In genomic region chr10:17668435-17669184, GRCh38 we compare ENCODE assay signal across 1 cellular context.
TF ChIP-seq lines count a peak whose summit lies in the region.

No MANE protein-coding gene starts in this region.

TF ChIP-seq in HepG2, 621 proteins besides CTCF, POLR2A, EP300 and RAD21 (continued from another document):
- TF ChIP-seq, protein P1, sequence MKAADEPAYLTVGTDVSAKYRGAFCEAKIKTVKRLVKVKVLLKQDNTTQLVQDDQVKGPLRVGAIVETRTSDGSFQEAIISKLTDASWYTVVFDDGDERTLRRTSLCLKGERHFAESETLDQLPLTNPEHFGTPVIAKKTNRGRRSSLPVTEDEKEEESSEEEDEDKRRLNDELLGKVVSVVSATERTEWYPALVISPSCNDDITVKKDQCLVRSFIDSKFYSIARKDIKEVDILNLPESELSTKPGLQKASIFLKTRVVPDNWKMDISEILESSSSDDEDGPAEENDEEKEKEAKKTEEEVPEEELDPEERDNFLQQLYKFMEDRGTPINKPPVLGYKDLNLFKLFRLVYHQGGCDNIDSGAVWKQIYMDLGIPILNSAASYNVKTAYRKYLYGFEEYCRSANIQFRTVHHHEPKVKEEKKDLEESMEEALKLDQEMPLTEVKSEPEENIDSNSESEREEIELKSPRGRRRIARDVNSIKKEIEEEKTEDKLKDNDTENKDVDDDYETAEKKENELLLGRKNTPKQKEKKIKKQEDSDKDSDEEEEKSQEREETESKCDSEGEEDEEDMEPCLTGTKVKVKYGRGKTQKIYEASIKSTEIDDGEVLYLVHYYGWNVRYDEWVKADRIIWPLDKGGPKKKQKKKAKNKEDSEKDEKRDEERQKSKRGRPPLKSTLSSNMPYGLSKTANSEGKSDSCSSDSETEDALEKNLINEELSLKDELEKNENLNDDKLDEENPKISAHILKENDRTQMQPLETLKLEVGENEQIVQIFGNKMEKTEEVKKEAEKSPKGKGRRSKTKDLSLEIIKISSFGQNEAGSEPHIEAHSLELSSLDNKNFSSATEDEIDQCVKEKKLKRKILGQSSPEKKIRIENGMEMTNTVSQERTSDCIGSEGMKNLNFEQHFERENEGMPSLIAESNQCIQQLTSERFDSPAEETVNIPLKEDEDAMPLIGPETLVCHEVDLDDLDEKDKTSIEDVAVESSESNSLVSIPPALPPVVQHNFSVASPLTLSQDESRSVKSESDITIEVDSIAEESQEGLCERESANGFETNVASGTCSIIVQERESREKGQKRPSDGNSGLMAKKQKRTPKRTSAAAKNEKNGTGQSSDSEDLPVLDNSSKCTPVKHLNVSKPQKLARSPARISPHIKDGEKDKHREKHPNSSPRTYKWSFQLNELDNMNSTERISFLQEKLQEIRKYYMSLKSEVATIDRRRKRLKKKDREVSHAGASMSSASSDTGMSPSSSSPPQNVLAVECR (CRISPR knock-in tag; IDR thresholded peaks at IDR 0.05; ENCODE audit: borderline replicate concordance): no peak; the same call in 1 of the 2 replicates
- peak; percentile 55 for TF ChIP-seq CREM (IDR thresholded peaks at IDR 0.05)
- no peak for TF ChIP-seq CREM (CRISPR knock-in tag; IDR thresholded peaks at IDR 0.05)
- no peak for TF ChIP-seq ZNF672 (CRISPR knock-in tag; IDR thresholded peaks at IDR 0.05)
- no peak for TF ChIP-seq ZNF788 (CRISPR knock-in tag; IDR thresholded peaks at IDR 0.05; ENCODE audit: borderline replicate concordance)
- no peak for TF ChIP-seq CBX1 (IDR thresholded peaks at IDR 0.05; ENCODE audit: low read depth)
- no peak for TF ChIP-seq ZNF180 (CRISPR knock-in tag; IDR thresholded peaks at IDR 0.05; ENCODE audit: borderline replicate concordance, low read depth)
- peak; percentile 54; the same call in 1 of the 2 replicates for TF ChIP-seq TGIF2 (CRISPR knock-in tag; IDR thresholded peaks at IDR 0.05)
- TF ChIP-seq, protein P2, sequence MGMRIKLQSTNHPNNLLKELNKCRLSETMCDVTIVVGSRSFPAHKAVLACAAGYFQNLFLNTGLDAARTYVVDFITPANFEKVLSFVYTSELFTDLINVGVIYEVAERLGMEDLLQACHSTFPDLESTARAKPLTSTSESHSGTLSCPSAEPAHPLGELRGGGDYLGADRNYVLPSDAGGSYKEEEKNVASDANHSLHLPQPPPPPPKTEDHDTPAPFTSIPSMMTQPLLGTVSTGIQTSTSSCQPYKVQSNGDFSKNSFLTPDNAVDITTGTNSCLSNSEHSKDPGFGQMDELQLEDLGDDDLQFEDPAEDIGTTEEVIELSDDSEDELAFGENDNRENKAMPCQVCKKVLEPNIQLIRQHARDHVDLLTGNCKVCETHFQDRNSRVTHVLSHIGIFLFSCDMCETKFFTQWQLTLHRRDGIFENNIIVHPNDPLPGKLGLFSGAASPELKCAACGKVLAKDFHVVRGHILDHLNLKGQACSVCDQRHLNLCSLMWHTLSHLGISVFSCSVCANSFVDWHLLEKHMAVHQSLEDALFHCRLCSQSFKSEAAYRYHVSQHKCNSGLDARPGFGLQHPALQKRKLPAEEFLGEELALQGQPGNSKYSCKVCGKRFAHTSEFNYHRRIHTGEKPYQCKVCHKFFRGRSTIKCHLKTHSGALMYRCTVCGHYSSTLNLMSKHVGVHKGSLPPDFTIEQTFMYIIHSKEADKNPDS (CRISPR knock-in tag; IDR thresholded peaks at IDR 0.05): no peak
- no peak for TF ChIP-seq SOX6 (IDR thresholded peaks at IDR 0.05)
- TF ChIP-seq SOX6 (CRISPR knock-in tag; IDR thresholded peaks at IDR 0.05): peak; percentile 49; the same call in 1 of the 2 replicates
